ENCODE assay signal across 23 cellular contexts in the genomic region with DNA sequence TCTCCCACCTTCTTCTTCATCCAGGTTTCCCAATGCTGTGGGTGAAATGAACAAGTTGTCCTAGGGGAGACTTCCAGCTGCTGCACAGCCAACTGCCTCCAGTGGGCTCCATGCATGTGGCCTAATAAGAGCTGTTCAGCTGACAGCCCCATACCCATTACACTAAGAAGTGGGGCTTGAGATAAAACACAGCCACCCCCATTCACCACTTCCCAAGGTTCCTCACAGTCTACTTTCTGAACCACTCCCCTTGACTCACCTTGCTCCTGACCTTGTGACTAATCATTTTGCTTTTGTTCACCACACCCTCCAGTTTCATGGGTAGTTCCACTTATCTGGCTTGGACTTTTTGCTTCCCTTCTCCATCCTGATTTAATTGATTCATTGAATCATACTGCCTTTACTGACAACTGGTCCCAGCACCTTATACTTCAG.
DNase-seq lines count a peak whose midpoint lies in the region; ATAC-seq, FAIRE-seq and TF ChIP-seq lines count a peak whose summit lies in the region.
"Had no signal": no experiment of that assay in that cellular context is flagged by ENCODE, and none has a peak within 500 bp of the region (broad histone marks: within the 10 kb centered on the region; RNA-seq: fewer than 3 reads in every experiment).

No MANE protein-coding gene starts in this region.

- H4K20me1 ChIP-seq in K562 (replicated peaks; ENCODE audit: control insufficient read depth, insufficient read depth, low read length), result no peaks in the 10 kb centered on the region

- H3K4me3 ChIP-seq in K562, result no peak overlapping the region
- H3K4me3 ChIP-seq in CD8-positive, alpha-beta memory T cell (ENCODE audit: low read length), result no peak overlapping the region
- H3K4me3 ChIP-seq: A549, gastrocnemius medialis, GM23338, neural progenitor cell, Peyer's patch, thyroid gland had no signal

- peak overlapping the region in 1 of 2 experiments; percentile 35; a peak in 2 of 4 replicates for H3K9ac ChIP-seq in K562 (ENCODE audit: insufficient read depth in 1 of 2, low read depth in 2 of 2, low read length in 2 of 2)
- H3K9ac ChIP-seq: neural progenitor cell had no signal

- no peaks in the 10 kb centered on the region for H3K27me3 ChIP-seq in K562 (ENCODE audit: control insufficient read depth in 2 of 2, insufficient read depth in 2 of 2, low read length in 2 of 2)
- H3K27me3 ChIP-seq in CD8-positive, alpha-beta memory T cell (ENCODE audit: insufficient read depth, low read length, poor library complexity, severe bottlenecking), result no peaks in the 10 kb centered on the region
- H3K27me3 ChIP-seq: gastrocnemius medialis, neural progenitor cell, Peyer's patch, thyroid gland had no signal

- no peaks in the 10 kb centered on the region for H3K9me1 ChIP-seq in K562 (ENCODE audit: control insufficient read depth, insufficient read depth, low read length)

- H3K4me1 ChIP-seq in K562 (replicated peaks in 1 of 2; ENCODE audit: control insufficient read depth in 2 of 2, insufficient read depth in 2 of 2, low read length in 2 of 2), result peaks cover 5 to 84% of the 10 kb centered on the region in 2 experiments
- no peaks in the 10 kb centered on the region for H3K4me1 ChIP-seq in CD8-positive, alpha-beta memory T cell (ENCODE audit: insufficient read depth, low read length)
- H3K4me1 ChIP-seq: gastrocnemius medialis, neural progenitor cell, Peyer's patch had no signal

- no peaks in the 10 kb centered on the region for H3K79me2 ChIP-seq in K562 (ENCODE audit: control insufficient read depth, insufficient read depth, low read length)

- H3K36me3 ChIP-seq in K562 (ENCODE audit: control insufficient read depth, insufficient read depth, low read length), result no peaks in the 10 kb centered on the region
- no peaks in the 10 kb centered on the region for H3K36me3 ChIP-seq in CD8-positive, alpha-beta memory T cell (ENCODE audit: insufficient read depth, low read length)
- H3K36me3 ChIP-seq: gastrocnemius medialis, neural progenitor cell, Peyer's patch, thyroid gland had no signal

- FAIRE-seq in K562 (lab: Jason Lieb, UNC), result peak; percentile 88
- FAIRE-seq: A549, HTR-8/SVneo had no signal

- no peaks in the 10 kb centered on the region for H3K9me3 ChIP-seq in K562 (replicated peaks; ENCODE audit: control insufficient read depth, insufficient read depth, low read depth, low read length)
- no peaks in the 10 kb centered on the region for H3K9me3 ChIP-seq in CD8-positive, alpha-beta memory T cell (ENCODE audit: low read length)
- H3K9me3 ChIP-seq: A549, gastrocnemius medialis, Peyer's patch, thyroid gland had no signal

- in situ Hi-C loops in K562 (cut with MboI), result no loop called here

- ATAC-seq in activated CD8-positive, alpha-beta T cell treated with anti-CD3 and anti-CD28 coated beads for 36 hours, result no peak
- no peak for ATAC-seq in activated CD8-positive, alpha-beta T cell treated with anti-CD3 and anti-CD28 coated beads, Interleukin-2, amount 10 ng/mL, durations not matched to agents 7 days and 5 days
- peak; percentile 65 for ATAC-seq in K562
- no peak for ATAC-seq in GM19397 (IDR thresholded peaks at IDR 0.05; ENCODE audit: unreplicated experiment)
- ATAC-seq: A549, gastrocnemius medialis, GM23338 had no signal

- H3K4me1 Mint-ChIP-seq in activated CD8-positive, alpha-beta T cell treated with anti-CD3 and anti-CD28 coated beads for 36 hours (ENCODE audit: low read depth), result peaks cover 56% of the 10 kb centered on the region
- H3K4me1 Mint-ChIP-seq in activated CD8-positive, alpha-beta T cell treated with anti-CD3 and anti-CD28 coated beads, Interleukin-2, amount 10 ng/mL, durations not matched to agents 7 days and 5 days (ENCODE audit: low read depth), result peaks cover 38% of the 10 kb centered on the region
- peaks cover 4 to 10% (median 6%) of the 10 kb centered on the region in 3 donors for H3K4me1 Mint-ChIP-seq in CD8-positive, alpha-beta memory T cell
- H3K4me1 Mint-ChIP-seq: activated B cell treated with CpG ODN at 0.5 μM for 24 hours, neural progenitor cell had no signal

- peak overlapping the region; percentile 53 for H3K4me2 ChIP-seq in K562 (ENCODE audit: insufficient read depth, low read length)
- H3K4me2 ChIP-seq: A549, GM23338, neural progenitor cell had no signal

- no peaks in the 10 kb centered on the region for H3K27me3 Mint-ChIP-seq in activated CD8-positive, alpha-beta T cell treated with anti-CD3 and anti-CD28 coated beads for 36 hours
- H3K27me3 Mint-ChIP-seq in activated CD8-positive, alpha-beta T cell treated with anti-CD3 and anti-CD28 coated beads, Interleukin-2, amount 10 ng/mL, durations not matched to agents 7 days and 5 days (ENCODE audit: low read depth), result peaks cover 2% of the 10 kb centered on the region
- H3K27me3 Mint-ChIP-seq in CD8-positive, alpha-beta memory T cell, result peaks cover 2 to 5% of the 10 kb centered on the region in 2 donors
- H3K27me3 Mint-ChIP-seq: activated B cell treated with CpG ODN at 0.5 μM for 24 hours had no signal

- CTCF ChIA-PET in activated CD8-positive, alpha-beta T cell treated with anti-CD3 and anti-CD28 coated beads for 36 hours (lab: Charles Lee), result interaction anchor here (0.8 to 1.2 kb wide), 2 partner anchors 11 to 54 kb away, joined by 3 read pairs; no protein-coding TSS in a partner anchor
- CTCF ChIA-PET in activated CD8-positive, alpha-beta T cell treated with anti-CD3 and anti-CD28 coated beads, Interleukin-2, amount 10 ng/mL, durations not matched to agents 7 days and 5 days (lab: Charles Lee), result interaction anchor here (0.8 kb wide), 1 partner anchor 100 kb away, joined by 4 read pairs; no protein-coding TSS in a partner anchor
- CTCF ChIA-PET in K562 (lab: Yijun Ruan, JAX; ENCODE audit: low intra/inter-chr PET ratio), result no interaction called here
- CTCF ChIA-PET in CD8-positive, alpha-beta memory T cell (lab: Charles Lee), result no interaction called here

- peak overlapping the region; percentile 51 for H2AFZ ChIP-seq in K562 (ENCODE audit: low read depth, low read length)
- H2AFZ ChIP-seq: GM23338, neural progenitor cell had no signal

- BruUV-seq in K562 (replicated peaks; lab: Mats Ljungman, UMichigan), result no TSS peak

- POLR2A ChIA-PET in activated CD8-positive, alpha-beta T cell treated with anti-CD3 and anti-CD28 coated beads for 36 hours (lab: Charles Lee), result interaction anchor here (0.8 kb wide), 1 partner anchor 15 kb away, joined by 3 read pairs; no protein-coding TSS in a partner anchor
- POLR2A ChIA-PET in activated CD8-positive, alpha-beta T cell treated with anti-CD3 and anti-CD28 coated beads, Interleukin-2, amount 10 ng/mL, durations not matched to agents 7 days and 5 days (lab: Charles Lee), result no interaction called here
- POLR2A ChIA-PET in K562 (lab: Yijun Ruan, JAX), result interaction anchor here (1.3 to 10.5 kb wide), 2 partner anchors 9 to 18 kb away, joined by 3 to 80 read pairs; no protein-coding TSS in a partner anchor
- POLR2A ChIA-PET in CD8-positive, alpha-beta memory T cell (lab: Charles Lee), result no interaction called here

- TF ChIP-seq RAD21 in K562 (CRISPR knock-in tag; conservative IDR thresholded peaks at IDR 0.05 in 1 of 2, IDR thresholded peaks at IDR 0.05 in 1 of 2), result no peak

- intact Hi-C loops in activated CD8-positive, alpha-beta T cell treated with anti-CD3 and anti-CD28 coated beads for 36 hours (cut with micrococcal nuclease), result no loop called here
- intact Hi-C loops in K562 (cut with micrococcal nuclease), result loop anchor here (5.0 kb wide), 1 partner anchor 50 kb away; no protein-coding TSS in a partner anchor

- peak; percentile 81; the same call in 1 of the 2 replicates for TF ChIP-seq EP300 in K562 (IDR thresholded peaks at IDR 0.05; ENCODE audit: low read length)

- TF ChIP-seq POLR2A in K562 (conservative IDR thresholded peaks at IDR 0.05), result 0 out of 2 replicates have a peak, but pooled peaks have one; percentile 41

- peak overlapping the region; percentile 74 for H3K27ac ChIP-seq in K562 (ENCODE audit: extremely low read depth, low read depth, low read length)
- H3K27ac ChIP-seq in CD8-positive, alpha-beta memory T cell (ENCODE audit: low read depth, low read length), result no peak overlapping the region
- H3K27ac ChIP-seq: A549, C4-2B, gastrocnemius medialis, neural progenitor cell, Peyer's patch, thyroid gland had no signal

- H3K9me3 Mint-ChIP-seq in activated CD8-positive, alpha-beta T cell treated with anti-CD3 and anti-CD28 coated beads for 36 hours, result no peaks in the 10 kb centered on the region
- H3K9me3 Mint-ChIP-seq in activated CD8-positive, alpha-beta T cell treated with anti-CD3 and anti-CD28 coated beads, Interleukin-2, amount 10 ng/mL, durations not matched to agents 7 days and 5 days (ENCODE audit: insufficient read depth), result peaks cover 6% of the 10 kb centered on the region
- no peaks in the 10 kb centered on the region for H3K9me3 Mint-ChIP-seq in CD8-positive, alpha-beta memory T cell
- H3K9me3 Mint-ChIP-seq: activated B cell treated with CpG ODN at 0.5 μM for 24 hours, GM23338, immature natural killer cell, neural progenitor cell had no signal

- no peak for TF ChIP-seq CTCF in activated CD8-positive, alpha-beta T cell treated with anti-CD3 and anti-CD28 coated beads for 36 hours (IDR thresholded peaks at IDR 0.05)
- no peak for TF ChIP-seq CTCF in K562 (IDR thresholded peaks at IDR 0.05 in 2 of 3, conservative IDR thresholded peaks at IDR 0.05 in 1 of 3; ENCODE audit: insufficient read depth in 2 of 3, low read depth in 1 of 3, low read length in 3 of 3)

- H3K36me3 Mint-ChIP-seq in activated CD8-positive, alpha-beta T cell treated with anti-CD3 and anti-CD28 coated beads for 36 hours (ENCODE audit: low read depth), result no peaks in the 10 kb centered on the region
- H3K36me3 Mint-ChIP-seq in activated CD8-positive, alpha-beta T cell treated with anti-CD3 and anti-CD28 coated beads, Interleukin-2, amount 10 ng/mL, durations not matched to agents 7 days and 5 days (ENCODE audit: low read depth), result no peaks in the 10 kb centered on the region
- H3K36me3 Mint-ChIP-seq in CD8-positive, alpha-beta memory T cell, result peaks cover 0 to 2% (median 0%) of the 10 kb centered on the region in 3 donors
- H3K36me3 Mint-ChIP-seq: immature natural killer cell, neural progenitor cell had no signal

- peak; percentile 20 for DNase-seq in activated CD8-positive, alpha-beta T cell treated with anti-CD3 and anti-CD28 coated beads for 36 hours
- DNase-seq in activated CD8-positive, alpha-beta T cell treated with anti-CD3 and anti-CD28 coated beads, Interleukin-2, amount 10 ng/mL, durations not matched to agents 7 days and 5 days, result no peak
- DNase-seq in M059J (ENCODE audit: low read depth) (peak; percentile 85), K562 (ENCODE audit: extremely low read depth in 1 of 4, low spot score in 3 of 4) (peak; percentile 50 to 92 (median 70)), renal cortical epithelial cell (ENCODE audit: low read depth) (peak; percentile 81), epidermal melanocyte (ENCODE audit: insufficient read length, low spot score) (no peak)
- DNase-seq in CD8-positive, alpha-beta memory T cell, result no peak
- DNase-seq: activated B cell treated with CpG ODN at 0.5 μM for 24 hours; central memory CD4-positive, alpha-beta T cell; effector memory CD4-positive, alpha-beta T cell; gastrocnemius medialis; immature natural killer cell; mesendoderm; NCI-H2029 treated with DMSO at 0.1 percent for 48 hours; SW 1271; thyroid gland had no signal

- no peak overlapping the region for H3K4me3 Mint-ChIP-seq in activated CD8-positive, alpha-beta T cell treated with anti-CD3 and anti-CD28 coated beads for 36 hours
- no peak overlapping the region for H3K4me3 Mint-ChIP-seq in activated CD8-positive, alpha-beta T cell treated with anti-CD3 and anti-CD28 coated beads, Interleukin-2, amount 10 ng/mL, durations not matched to agents 7 days and 5 days
- H3K4me3 Mint-ChIP-seq in CD8-positive, alpha-beta memory T cell, result no peak overlapping the region
- H3K4me3 Mint-ChIP-seq: activated B cell treated with CpG ODN at 0.5 μM for 24 hours, GM23338, immature natural killer cell, neural progenitor cell had no signal

- no peak overlapping the region for H3K27ac Mint-ChIP-seq in activated CD8-positive, alpha-beta T cell treated with anti-CD3 and anti-CD28 coated beads for 36 hours
- H3K27ac Mint-ChIP-seq in activated CD8-positive, alpha-beta T cell treated with anti-CD3 and anti-CD28 coated beads, Interleukin-2, amount 10 ng/mL, durations not matched to agents 7 days and 5 days, result no peak overlapping the region
- H3K27ac Mint-ChIP-seq in CD8-positive, alpha-beta memory T cell, result peak overlapping the region in 1 of 8 donors; percentile 32
- H3K27ac Mint-ChIP-seq: activated B cell treated with CpG ODN at 0.5 μM for 24 hours, GM23338, immature natural killer cell, neural progenitor cell had no signal

Comparison
In these comparisons a context has a peak if more than half of its experiments do, and no peak if none do; other contexts are left out.
1. DNase-seq: peak in activated CD8-positive, alpha-beta T cell treated with anti-CD3 and anti-CD28 coated beads for 36 hours (single experiment), M059J (single experiment), K562 (4 of 4) and renal cortical epithelial cell (single experiment); none in activated CD8-positive, alpha-beta T cell treated with anti-CD3 and anti-CD28 coated beads, Interleukin-2, amount 10 ng/mL, durations not matched to agents 7 days and 5 days (single experiment), CD8-positive, alpha-beta memory T cell (0 of 5) and epidermal melanocyte (single experiment).
2. POLR2A ChIA-PET loops: an anchor here in activated CD8-positive, alpha-beta T cell treated with anti-CD3 and anti-CD28 coated beads for 36 hours (0.8 kb wide) and K562 (1.3 to 10.5 kb wide); none called in activated CD8-positive, alpha-beta T cell treated with anti-CD3 and anti-CD28 coated beads, Interleukin-2, amount 10 ng/mL, durations not matched to agents 7 days and 5 days and CD8-positive, alpha-beta memory T cell.
3. CTCF ChIA-PET loops: an anchor here in activated CD8-positive, alpha-beta T cell treated with anti-CD3 and anti-CD28 coated beads for 36 hours (0.8 to 1.2 kb wide) and activated CD8-positive, alpha-beta T cell treated with anti-CD3 and anti-CD28 coated beads, Interleukin-2, amount 10 ng/mL, durations not matched to agents 7 days and 5 days (0.8 kb wide); none called in K562 and CD8-positive, alpha-beta memory T cell.